ENCODE assay signal across 8 cellular contexts in the genomic region with DNA sequence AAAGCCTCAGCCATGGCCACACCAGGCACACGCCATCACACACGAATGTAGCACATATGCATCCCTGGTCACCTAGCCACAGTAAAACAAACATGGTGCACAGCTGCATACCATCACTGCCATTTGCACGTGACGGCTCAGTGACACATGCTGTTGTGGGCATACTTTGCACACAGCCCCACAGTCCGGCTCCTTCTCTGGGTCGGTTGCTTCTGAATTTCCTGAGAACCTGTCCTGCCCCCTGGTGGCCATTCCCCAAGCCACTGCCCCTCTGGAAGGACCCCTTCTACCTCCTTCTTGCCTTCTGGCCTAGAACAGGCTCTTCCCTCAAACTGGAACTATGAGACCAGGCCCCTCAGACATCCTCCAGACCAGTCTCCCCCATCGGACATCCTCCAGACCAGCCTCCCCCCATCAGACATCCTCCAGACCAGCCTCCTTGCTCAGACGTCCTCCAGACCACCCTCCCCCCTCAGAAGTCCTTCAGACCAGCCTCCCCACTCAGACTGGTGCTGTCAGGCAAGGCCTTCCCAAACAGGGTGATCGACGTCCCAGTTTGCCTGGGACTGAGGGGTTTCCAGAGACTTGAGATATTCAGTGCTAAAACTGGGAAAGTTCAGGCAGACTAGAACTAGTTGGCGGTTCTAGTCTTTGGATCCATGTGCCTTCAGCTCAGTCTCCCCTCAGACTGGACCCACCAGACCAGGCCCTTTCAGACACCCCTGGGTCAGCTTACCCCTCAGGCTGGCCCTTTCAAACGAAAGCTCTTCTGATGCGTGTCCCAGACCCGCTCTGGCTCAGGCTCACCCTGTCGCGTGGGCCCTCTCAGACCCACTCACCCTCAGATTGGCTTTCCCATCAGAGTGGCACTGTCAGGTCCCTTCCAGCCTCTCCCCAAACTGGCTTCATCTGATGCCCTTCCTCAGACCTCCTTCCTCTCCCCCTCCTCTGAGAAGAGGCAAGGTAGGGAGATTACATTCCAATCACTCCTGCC. TPM values are rescaled to one million over a fixed set of nuclear protein-coding genes. Genes with fewer than 3 reads are reported as not detected.
A peak's percentile ranks its signal among the peaks of the same experiment; 100 is the strongest.
DNase-seq lines count a peak whose midpoint lies in the region; ATAC-seq lines count a peak whose summit lies in the region.

No MANE protein-coding gene starts in this region.

- no peak overlapping the region for H3K14ac ChIP-seq in mesenchymal stem cell (ENCODE audit: low read length in 2 of 2)

- no peak overlapping the region for H3K27ac Mint-ChIP-seq in effector memory CD8-positive, alpha-beta T cell

- no peak overlapping the region for H2BK12ac ChIP-seq in mesenchymal stem cell (ENCODE audit: low read length in 2 of 2)

- peak; percentile 43 for ATAC-seq in effector memory CD8-positive, alpha-beta T cell (replicated peaks)
- no peak for ATAC-seq in GM21423 (IDR thresholded peaks at IDR 0.05; ENCODE audit: unreplicated experiment)

- no peaks in the 10 kb centered on the region for H3K9me3 ChIP-seq in mesenchymal stem cell (ENCODE audit: control insufficient read depth, low read length)

- H4K8ac ChIP-seq in mesenchymal stem cell (ENCODE audit: low read length): no peak overlapping the region

- H3K4ac ChIP-seq in mesenchymal stem cell (ENCODE audit: low read depth in 1 of 2, low read length in 2 of 2): no peak overlapping the region

- no peaks in the 10 kb centered on the region for H3K4me1 ChIP-seq in mesenchymal stem cell (ENCODE audit: control insufficient read depth, insufficient read depth, low read depth, low read length)

- no peak overlapping the region for H2BK5ac ChIP-seq in mesenchymal stem cell (ENCODE audit: low read depth, low read length, poor library complexity, severe bottlenecking)

- H3K79me1 ChIP-seq in mesenchymal stem cell (replicated peaks; ENCODE audit: low read length, poor library complexity, severe bottlenecking): no peaks in the 10 kb centered on the region

- no peak overlapping the region for H2AK5ac ChIP-seq in mesenchymal stem cell (ENCODE audit: low read length, severe bottlenecking)

- peaks cover 28 to 36% of the 10 kb centered on the region in 2 donors for H3K27me3 Mint-ChIP-seq in effector memory CD8-positive, alpha-beta T cell

- no peak overlapping the region for H2BK120ac ChIP-seq in mesenchymal stem cell (ENCODE audit: low read depth, low read length)

- no peaks in the 10 kb centered on the region for H3K4me1 Mint-ChIP-seq in effector memory CD8-positive, alpha-beta T cell (ENCODE audit: low read depth in 2 of 2)

- 63% methylated on average over 16 of the region's 16 CpGs for WGBS in mesenchymal stem cell

- no peak overlapping the region for H3K4me2 ChIP-seq in mesenchymal stem cell (ENCODE audit: low read length, poor library complexity, severe bottlenecking)

- H3K4me3 ChIP-seq in mesenchymal stem cell (ENCODE audit: insufficient read depth in 1 of 2, low read depth in 1 of 2, low read length in 2 of 2): no peak overlapping the region

- H2AFZ ChIP-seq in mesenchymal stem cell (ENCODE audit: low read depth, low read length): no peak overlapping the region

- no peaks in the 10 kb centered on the region for H3K36me3 ChIP-seq in mesenchymal stem cell (ENCODE audit: control insufficient read depth in 1 of 2, insufficient read depth in 2 of 2, low read depth in 1 of 2, low read length in 2 of 2)

- peaks cover 35 to 44% of the 10 kb centered on the region in 2 experiments for H3K27me3 ChIP-seq in mesenchymal stem cell (ENCODE audit: control insufficient read depth in 1 of 2, insufficient read depth in 1 of 2, low read length in 2 of 2)

- no peak overlapping the region for H3K27ac ChIP-seq in mesenchymal stem cell (ENCODE audit: low read length, poor library complexity, severe bottlenecking)

- H3K9ac ChIP-seq in mesenchymal stem cell (ENCODE audit: low read length): peak overlapping the region; percentile 55

- no peaks in the 10 kb centered on the region for H3K9me3 Mint-ChIP-seq in effector memory CD8-positive, alpha-beta T cell

- H3K36me3 Mint-ChIP-seq in effector memory CD8-positive, alpha-beta T cell (ENCODE audit: insufficient read depth): no peaks in the 10 kb centered on the region

- H4K91ac ChIP-seq in mesenchymal stem cell (ENCODE audit: low read length): no peak overlapping the region

- no peak overlapping the region for H3K4me3 Mint-ChIP-seq in effector memory CD8-positive, alpha-beta T cell

- DNase-seq in DMS 273 (lab: John Stamatoyannopoulos, UW; ENCODE audit: unreplicated experiment) (peak; percentile 86), DMS 273 treated with DMSO at 0.1 percent for 48 hours (lab: John Stamatoyannopoulos, UW) (no peak), NCI-H2029 (lab: John Stamatoyannopoulos, UW) (peak; percentile 71), mesenchymal stem cell (peak; percentile 80)
- peak; percentile 86 for DNase-seq in activated CD4-positive, alpha-beta T cell treated with anti-CD3 and anti-CD28 coated beads for 48 hours
- peak; percentile 19 to 26 (median 24) for DNase-seq in effector memory CD8-positive, alpha-beta T cell
- DNase-seq in stimulated activated CD8-positive, alpha-beta memory T cell treated with anti-CD3 and anti-CD28 coated beads, Interleukin-7, amount 100 ng/mL, for 48 hours (ENCODE audit: extremely low read depth in 1 of 2, low read depth in 1 of 2): peak; percentile 21 to 59

- H3K18ac ChIP-seq in mesenchymal stem cell (ENCODE audit: low read depth in 1 of 2, low read length in 2 of 2): no peak overlapping the region

- no peak overlapping the region for H2BK15ac ChIP-seq in mesenchymal stem cell (ENCODE audit: low read depth, poor library complexity, severe bottlenecking)

- H3K23ac ChIP-seq in mesenchymal stem cell (ENCODE audit: low read length in 2 of 2): no peak overlapping the region

RNA-seq across cellular contexts. Expression of gene ENHO, which starts 24.3 kb away (rescaled TPM):
- polyA plus RNA-seq in mesenchymal stem cell (2013, experiment 1 of 2): 0.43 TPM
- 0.37 TPM for polyA plus RNA-seq in mesenchymal stem cell (2013, experiment 2 of 2)

RNA-seq across cellular contexts. Expression of gene CNTFR, which starts 42.4 kb away (rescaled TPM):
- polyA plus RNA-seq in mesenchymal stem cell (2013, experiment 1 of 2): 0.03 TPM
- 0.01 TPM for polyA plus RNA-seq in mesenchymal stem cell (2013, experiment 2 of 2)
